In genomic region chr4:140305053-140305452, GRCh38 we compare ENCODE assay signal across 21 cellular contexts.
A peak's percentile ranks its signal among the peaks of the same experiment; 100 is the strongest.
DNase-seq lines count a peak whose midpoint lies in the region; ATAC-seq, FAIRE-seq and TF ChIP-seq lines count a peak whose summit lies in the region.
"Had no signal": no experiment of that assay in that cellular context is flagged by ENCODE, and none has a peak within 500 bp of the region (broad histone marks: within the 10 kb centered on the region; RNA-seq: fewer than 3 reads in every experiment).

No MANE protein-coding gene starts in this region.

- FAIRE-seq in bronchial epithelial cell (lab: Jason Lieb, UNC), result no peak
- FAIRE-seq: GM12892, H1 had no signal

- peaks cover 9% of the 10 kb centered on the region for H3K4me1 Mint-ChIP-seq in Caco-2 (ENCODE audit: low read depth, unreplicated experiment)
- no peaks in the 10 kb centered on the region for H3K4me1 Mint-ChIP-seq in activated T-helper 17 cell treated with anti-CD3 and anti-CD28 coated beads, Interleukin-2, amount 50 U/mL, for 72 hours

- DNase-seq in Caco-2 (peak; percentile 41 to 44), HT-29 (ENCODE audit: low spot score) (peak; percentile 16), bronchial epithelial cell (ENCODE audit: low read depth) (peak; percentile 26), mucosa of descending colon (peak in 1 of 3 donors; percentile 36), NCI-H1105 treated with DMSO at 0.1 percent for 48 hours (lab: John Stamatoyannopoulos, UW) (no peak)
- DNase-seq: COR-L47, DND-41, GDM1, HFFc6, KBM-7, NCI-H1092, NCI-H187, NCI-H2171, NCI-H446 treated with DMSO at 0.1 percent for 48 hours, SW 1271 had no signal

- ATAC-seq in mucosa of descending colon, result peak; percentile 88
- ATAC-seq in GM21717 (IDR thresholded peaks at IDR 0.05; ENCODE audit: unreplicated experiment), result no peak
- ATAC-seq in activated T-helper 17 cell treated with anti-CD3 and anti-CD28 coated beads, Interleukin-2, amount 50 U/mL, for 72 hours (replicated peaks), result no peak

- H3K9me3 Mint-ChIP-seq in Caco-2 (ENCODE audit: unreplicated experiment), result no peaks in the 10 kb centered on the region
- peaks cover 4% of the 10 kb centered on the region for H3K9me3 Mint-ChIP-seq in activated T-helper 17 cell treated with anti-CD3 and anti-CD28 coated beads, Interleukin-2, amount 50 U/mL, for 72 hours
- H3K9me3 Mint-ChIP-seq: HFFc6 had no signal

- H3K36me3 ChIP-seq in Caco-2 (ENCODE audit: control insufficient read depth, insufficient read depth, low read length) (no peaks in the 10 kb centered on the region), bronchial epithelial cell (ENCODE audit: control insufficient read depth, insufficient read depth, low read length) (no peaks in the 10 kb centered on the region), mucosa of descending colon (ENCODE audit: low read depth) (no peaks in the 10 kb centered on the region)
- H3K36me3 ChIP-seq: BLaER1 treated with 17β-estradiol and CSF1 and Interleukin-3, amounts not matched to agents 10 nM and 100 nM; SJSA1 had no signal

- no TSS peak for BruUV-seq in Caco-2 (replicated peaks; lab: Mats Ljungman, UMichigan)

- CTCF ChIA-PET in Caco-2 (lab: Charles Lee), result interaction anchor here (0.9 to 1.5 kb wide), 2 partner anchors 21 to 25 kb away, joined by 4 to 5 read pairs; no protein-coding TSS in a partner anchor

- TF ChIP-seq CTCF in Caco-2 (IDR thresholded peaks at IDR 0.05; ENCODE audit: insufficient read depth in 1 of 2, low read depth in 1 of 2, low read length in 1 of 2, severe bottlenecking in 1 of 2, unreplicated experiment in 1 of 2) (no peak), bronchial epithelial cell (IDR thresholded peaks at IDR 0.05; ENCODE audit: insufficient read depth, low read length, severe bottlenecking) (no peak), mucosa of descending colon (IDR thresholded peaks at IDR 0.05) (no peak)

- no peak overlapping the region for H3K4me3 Mint-ChIP-seq in Caco-2 (ENCODE audit: unreplicated experiment)
- no peak overlapping the region for H3K4me3 Mint-ChIP-seq in activated T-helper 17 cell treated with anti-CD3 and anti-CD28 coated beads, Interleukin-2, amount 50 U/mL, for 72 hours
- H3K4me3 Mint-ChIP-seq: HFFc6 had no signal

- intact Hi-C loops in Caco-2 (cut with micrococcal nuclease; ENCODE audit: unreplicated experiment) (no loop called here), mucosa of descending colon (cut with DNase I, micrococcal nuclease) (no loop called here)

- POLR2A ChIA-PET in Caco-2 (lab: Charles Lee), result no interaction called here

- no peaks in the 10 kb centered on the region for H3K9me3 ChIP-seq in Caco-2
- no peaks in the 10 kb centered on the region for H3K9me3 ChIP-seq in mucosa of descending colon

- no peak overlapping the region for H3K27ac Mint-ChIP-seq in Caco-2 (ENCODE audit: unreplicated experiment)
- H3K27ac Mint-ChIP-seq in activated T-helper 17 cell treated with anti-CD3 and anti-CD28 coated beads, Interleukin-2, amount 50 U/mL, for 72 hours, result no peak overlapping the region
- H3K27ac Mint-ChIP-seq: HFFc6 had no signal

- H3K27me3 Mint-ChIP-seq in Caco-2 (ENCODE audit: insufficient read depth, unreplicated experiment), result no peaks in the 10 kb centered on the region
- H3K27me3 Mint-ChIP-seq in activated T-helper 17 cell treated with anti-CD3 and anti-CD28 coated beads, Interleukin-2, amount 50 U/mL, for 72 hours, result peaks cover 18% of the 10 kb centered on the region

- H3K4me3 ChIP-seq in Caco-2 (ENCODE audit: low read depth, low read length), result no peak overlapping the region
- no peak overlapping the region for H3K4me3 ChIP-seq in bronchial epithelial cell (ENCODE audit: low read depth, low read length)
- H3K4me3 ChIP-seq in mucosa of descending colon, result no peak overlapping the region
- H3K4me3 ChIP-seq: BLaER1 treated with 17β-estradiol and CSF1 and Interleukin-3, amounts not matched to agents 10 nM and 100 nM; SJSA1 had no signal

- no peaks in the 10 kb centered on the region for H3K36me3 Mint-ChIP-seq in Caco-2 (ENCODE audit: insufficient read depth, unreplicated experiment)
- no peaks in the 10 kb centered on the region for H3K36me3 Mint-ChIP-seq in activated T-helper 17 cell treated with anti-CD3 and anti-CD28 coated beads, Interleukin-2, amount 50 U/mL, for 72 hours (ENCODE audit: low read depth)

- H3K27me3 ChIP-seq in Caco-2 (replicated peaks; ENCODE audit: control insufficient read depth, insufficient read depth, low read length), result no peaks in the 10 kb centered on the region; the same call in 1 of the 2 replicates
- no peaks in the 10 kb centered on the region for H3K27me3 ChIP-seq in bronchial epithelial cell (ENCODE audit: control insufficient read depth, insufficient read depth, low read length)
- H3K27me3 ChIP-seq: BLaER1 treated with 17β-estradiol and CSF1 and Interleukin-3, amounts not matched to agents 10 nM and 100 nM; SJSA1 had no signal

- H3K4me1 ChIP-seq in Caco-2, result 0 out of 2 replicates have a peak, but pooled peaks cover 5% of the 10 kb centered on the region
- H3K4me1 ChIP-seq in mucosa of descending colon (ENCODE audit: low read depth), result peaks cover 10% of the 10 kb centered on the region
